Comparison of ENCODE assay signal across 14 cellular contexts in the genomic region with DNA sequence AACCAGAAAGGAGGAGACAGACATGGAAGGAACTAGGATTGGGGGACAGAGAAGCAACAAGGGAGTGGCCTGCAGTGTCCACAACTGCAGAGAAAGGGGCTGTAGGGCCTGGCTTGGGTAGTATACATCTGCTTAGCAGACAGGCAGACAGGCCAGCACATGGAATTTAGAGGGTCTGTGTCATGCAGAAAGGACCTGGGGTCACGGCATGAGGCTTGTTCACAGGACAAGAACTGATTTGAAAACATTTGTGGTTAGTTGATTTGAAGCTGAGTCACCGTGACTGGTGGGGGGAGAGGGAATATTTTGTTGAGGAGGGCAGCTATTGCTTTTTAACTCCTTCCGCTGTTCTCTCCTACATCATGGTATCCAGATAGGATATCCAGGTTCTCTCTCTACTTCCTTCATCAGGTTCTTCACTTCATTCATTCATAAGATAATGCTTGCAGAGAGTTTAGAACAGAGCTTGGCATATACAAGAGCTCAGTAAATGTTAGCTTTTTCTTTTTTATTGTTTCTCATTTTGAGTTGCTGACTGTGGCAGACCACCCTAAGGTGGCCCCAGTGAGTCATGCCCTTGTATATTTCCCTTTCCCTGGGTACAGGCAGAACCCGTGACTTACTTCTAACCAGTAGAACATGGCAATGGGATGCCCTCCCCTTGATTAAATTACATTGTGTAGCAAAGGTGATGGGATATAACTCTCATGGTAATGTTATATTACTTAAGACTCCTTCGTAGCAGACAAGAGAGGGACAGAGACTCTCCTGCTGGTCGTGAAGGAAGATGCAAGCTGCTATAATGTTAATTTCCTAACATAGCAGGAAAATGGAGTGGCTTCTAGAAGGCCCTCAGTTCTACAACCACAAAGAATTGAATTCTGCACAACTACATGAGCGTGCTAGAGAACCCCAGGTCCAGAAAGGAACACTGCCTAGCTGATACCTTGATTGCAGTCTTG.
DNase-seq lines count a peak whose midpoint lies in the region; ATAC-seq, FAIRE-seq and TF ChIP-seq lines count a peak whose summit lies in the region.
"Had no signal": no experiment of that assay in that cellular context is flagged by ENCODE, and none has a peak within 500 bp of the region (broad histone marks: within the 10 kb centered on the region; RNA-seq: fewer than 3 reads in every experiment).

No MANE protein-coding gene starts in this region.

- H3K27me3 ChIP-seq in BJ (ENCODE audit: control insufficient read depth, insufficient read depth, low read length) = no peaks in the 10 kb centered on the region; the same call in 1 of the 2 replicates

- POLR2A ChIA-PET in BJ (lab: Charles Lee) = interaction anchor here (1.8 kb wide), 1 partner anchor 14 kb away, joined by 4 read pairs; no protein-coding TSS in a partner anchor

- H3K4me1 ChIP-seq in mesodermal cell (ENCODE audit: control insufficient read depth, insufficient read depth, low read length, poor library complexity, severe bottlenecking) = peaks cover 39% of the 10 kb centered on the region

- no peak for FAIRE-seq in GM12891 (lab: Jason Lieb, UNC)
- FAIRE-seq: GM19239, islet of Langerhans had no signal

- no peaks in the 10 kb centered on the region for H3K9me3 ChIP-seq in mesodermal cell (ENCODE audit: control insufficient read depth, low read length)

- TF ChIP-seq CTCF in BJ (IDR thresholded peaks at IDR 0.05; ENCODE audit: insufficient read depth, low read depth, low read length) (no peak), cardiac fibroblast (IDR thresholded peaks at IDR 0.05; ENCODE audit: low read depth, low read length) (no peak)

- TF ChIP-seq POLR2A in GM12891 (IDR thresholded peaks at IDR 0.05; ENCODE audit: low read depth, low read length) = no peak

- DNase-seq in BJ (ENCODE audit: low read depth) (peak; percentile 80), M059J (ENCODE audit: low read depth) (peak; percentile 98), cardiac fibroblast (ENCODE audit: low read depth in 2 of 2) (peak; percentile 64 to 90), GM12891 (ENCODE audit: insufficient read length, low spot score) (no peak), NCI-H345 (lab: John Stamatoyannopoulos, UW) (no peak)
- DNase-seq: CD4-positive, alpha-beta T cell; NCI-H1105 treated with DMSO at 0.1 percent for 48 hours; NK-92 treated with Interleukin-12 subunit alpha and Interleukin-12 subunit beta, amount 100 ng/mL, for 24 hours; T-helper 2 cell had no signal

- H3K27ac ChIP-seq in mesodermal cell (ENCODE audit: low read depth, low read length, severe bottlenecking) = peak overlapping the region; percentile 94

- CTCF ChIA-PET in BJ (lab: Yijun Ruan, JAX) = interaction anchor here (1.0 to 1.6 kb wide), 3 partner anchors 9 to 27 kb away, joined by 3 to 4 read pairs (median 3); no protein-coding TSS in a partner anchor

- H3K36me3 ChIP-seq in BJ (ENCODE audit: control insufficient read depth, insufficient read depth, low read length) = no peaks in the 10 kb centered on the region
- no peaks in the 10 kb centered on the region for H3K36me3 ChIP-seq in mesodermal cell (ENCODE audit: control insufficient read depth, insufficient read depth, low read length)

- ATAC-seq in HG03135 (IDR thresholded peaks at IDR 0.05; ENCODE audit: unreplicated experiment) (no peak), HG02763 (IDR thresholded peaks at IDR 0.05; ENCODE audit: unreplicated experiment) (no peak)

- 72 to 77% methylated on average over 2 to 4 of the region's 7 CpGs for WGBS in mesodermal cell (ENCODE audit: insufficient coverage in 2 of 2), 2 experiments

- no peak overlapping the region for H3K4me3 ChIP-seq in BJ (ENCODE audit: low read depth, low read length)
- no peak overlapping the region for H3K4me3 ChIP-seq in cardiac fibroblast (replicated peaks in 1 of 2; ENCODE audit: low read depth in 2 of 2, low read length in 2 of 2)
- no peak overlapping the region for H3K4me3 ChIP-seq in mesodermal cell (ENCODE audit: extremely low read depth, insufficient read depth, low read length, poor library complexity, severe bottlenecking)

TF ChIP-seq in GM12891, 5 proteins besides CTCF, POLR2A, EP300 and RAD21:
- TF ChIP-seq SPI1 (IDR thresholded peaks at IDR 0.05; ENCODE audit: low read depth, low read length) (no peak), PAX5 (IDR thresholded peaks at IDR 0.05; ENCODE audit: insufficient read depth, low read length, severe bottlenecking) (no peak), POU2F2 (IDR thresholded peaks at IDR 0.05; ENCODE audit: low read depth, low read length) (no peak), TAF1 (IDR thresholded peaks at IDR 0.05; ENCODE audit: low read depth, low read length) (no peak), POLR2AphosphoS5 (IDR thresholded peaks at IDR 0.05; ENCODE audit: low read depth, low read length) (no peak)

Comparison
In these comparisons a context has a peak if more than half of its experiments do, and no peak if none do; other contexts are left out.
1. DNase-seq: peak in BJ (single experiment), M059J (single experiment) and cardiac fibroblast (2 of 2); none in GM12891 (single experiment) and NCI-H345 (single experiment).